ENCODE assay signal across 16 cellular contexts in genomic region chr6:13274707-13275434, GRCh38. TPM values are rescaled to one million over a fixed set of nuclear protein-coding genes. Genes with fewer than 3 reads are reported as not detected.
DNase-seq lines count a peak whose midpoint lies in the region; ATAC-seq, FAIRE-seq and TF ChIP-seq lines count a peak whose summit lies in the region.
"Had no signal": no experiment of that assay in that cellular context is flagged by ENCODE, and none has a peak within 500 bp of the region (broad histone marks: within the 10 kb centered on the region; RNA-seq: fewer than 3 reads in every experiment).

No MANE protein-coding gene starts in this region.

- H3K9me3 Mint-ChIP-seq in CD14-positive monocyte (peaks cover 0 to 2% (median 0%) of the 10 kb centered on the region in 7 donors), activated B cell treated with CpG ODN at 0.5 μM for 24 hours (no peaks in the 10 kb centered on the region), naive B cell (no peaks in the 10 kb centered on the region)

- peak overlapping the region; percentile 80 for H3K4me3 ChIP-seq in GM12865 (ENCODE audit: low read depth, low read length)
- H3K4me3 ChIP-seq: prostate gland had no signal

- POLR2A ChIA-PET in activated B cell treated with CpG ODN at 0.5 μM for 24 hours (lab: Charles Lee): interaction anchor here (0.5 to 7.3 kb wide), 14 partner anchors 10 to 340 kb away, joined by 3 to 101 read pairs (median 8); partner anchors contain the start of genes NOL7, SIRT5 and TBC1D7

- H3K27me3 Mint-ChIP-seq in CD14-positive monocyte (ENCODE audit: low read depth in 3 of 3): peaks cover 0 to 2% (median 0%) of the 10 kb centered on the region in 3 donors
- H3K27me3 Mint-ChIP-seq in activated B cell treated with CpG ODN at 0.5 μM for 24 hours: no peaks in the 10 kb centered on the region
- no peaks in the 10 kb centered on the region for H3K27me3 Mint-ChIP-seq in naive B cell
- H3K27me3 Mint-ChIP-seq: activated naive CD8-positive, alpha-beta T cell had no signal

- no peak for TF ChIP-seq CTCF in CD14-positive monocyte (IDR thresholded peaks at IDR 0.05)
- TF ChIP-seq CTCF in GM12865 (IDR thresholded peaks at IDR 0.05; ENCODE audit: insufficient read depth, low read depth, low read length, missing control alignments): no peak
- TF ChIP-seq CTCF in activated B cell treated with CpG ODN at 0.5 μM for 24 hours (IDR thresholded peaks at IDR 0.05): no peak

- ATAC-seq in activated B cell treated with CpG ODN at 0.5 μM for 24 hours (ENCODE audit: low read depth) (no peak), naive B cell (ENCODE audit: low read depth in 2 of 2) (no peak), left cardiac atrium (no peak), HG03354 (IDR thresholded peaks at IDR 0.05; ENCODE audit: poor library complexity, severe bottlenecking, unreplicated experiment) (no peak)

- no peak for DNase-seq in CD14-positive monocyte (ENCODE audit: low spot score)
- no peak for DNase-seq in GM12865 (ENCODE audit: low read depth)
- peak; percentile 19 for DNase-seq in activated B cell treated with CpG ODN at 0.5 μM for 24 hours
- no peak for DNase-seq in naive B cell
- DNase-seq in DMS153 treated with DMSO at 0.1 percent for 48 hours (lab: John Stamatoyannopoulos, UW; ENCODE audit: unreplicated experiment): no peak
- DNase-seq in GM19239 (ENCODE audit: insufficient read length, low spot score): no peak
- no peak for DNase-seq in left cardiac atrium
- DNase-seq: DMS153; effector CD4-positive, alpha-beta T cell; NCI-H2029 treated with DMSO at 0.1 percent for 48 hours; NCI-H526; SK-N-SH; stimulated activated CD4-positive, alpha-beta T cell treated with anti-CD3 and anti-CD28 coated beads, Interleukin-12 subunit alpha, Interleukin-12 subunit beta, amount 100 ng/mL, for 4 hours had no signal

- no peak for FAIRE-seq in GM19239 (lab: Jason Lieb, UNC)

- peaks cover 61% of the 10 kb centered on the region for H3K4me1 Mint-ChIP-seq in CD14-positive monocyte
- peaks cover 78% of the 10 kb centered on the region for H3K4me1 Mint-ChIP-seq in activated B cell treated with CpG ODN at 0.5 μM for 24 hours
- peaks cover 61 to 77% (median 64%) of the 10 kb centered on the region in 3 donors for H3K4me1 Mint-ChIP-seq in naive B cell

- H3K36me3 Mint-ChIP-seq in CD14-positive monocyte (peaks cover 25 to 31% of the 10 kb centered on the region in 2 donors), activated B cell treated with CpG ODN at 0.5 μM for 24 hours (ENCODE audit: low read depth) (peaks cover 62% of the 10 kb centered on the region), naive B cell (peaks cover 10 to 15% of the 10 kb centered on the region in 2 donors)

- CTCF ChIA-PET in activated B cell treated with CpG ODN at 0.5 μM for 24 hours (lab: Charles Lee): interaction anchor here (0.8 to 2.5 kb wide), 8 partner anchors 10 to 80 kb away, joined by 3 to 23 read pairs (median 3); partner anchors contain the start of gene TBC1D7

- intact Hi-C loops in CD14-positive monocyte (cut with micrococcal nuclease) (loop anchor here in 1 of 2 donors (5.0 kb wide), 1 partner anchor 52 kb away; the partner anchor contains the start of gene TBC1D7), activated B cell treated with CpG ODN at 0.5 μM for 24 hours (cut with micrococcal nuclease) (loop anchor here (1.0 to 10.0 kb wide), 4 partner anchors 11 to 820 kb away; no protein-coding TSS in a partner anchor), left cardiac atrium (cut with DNase I) (no loop called here)

- H3K27ac Mint-ChIP-seq in CD14-positive monocyte: peak overlapping the region; percentile 92 to 99 (median 99)
- H3K27ac Mint-ChIP-seq in activated B cell treated with CpG ODN at 0.5 μM for 24 hours: peak overlapping the region; percentile 96
- peak overlapping the region; percentile 97 to 100 (median 99) for H3K27ac Mint-ChIP-seq in naive B cell

- peak overlapping the region; percentile 93 to 94 for H3K4me3 Mint-ChIP-seq in CD14-positive monocyte
- peak overlapping the region; percentile 95 for H3K4me3 Mint-ChIP-seq in activated B cell treated with CpG ODN at 0.5 μM for 24 hours
- peak overlapping the region; percentile 84 to 100 (median 98) for H3K4me3 Mint-ChIP-seq in naive B cell

RNA-seq across cellular contexts. Expression of gene TBC1D7, which starts 53.5 kb away (rescaled TPM):
- polyA plus RNA-seq in CD14-positive monocyte (10 to 100 TPM; 34.3 TPM), naive B cell (ENCODE audit: low read depth in 6 of 6) (10 to 100 TPM; 21.9 to 50.4 (median 26.7) TPM)
- total RNA-seq in activated B cell treated with CpG ODN at 0.5 μM for 24 hours (17.3 and 18.5 TPM in 2 replicates), left cardiac atrium (10 to 100 TPM; 21.6 to 36.3 TPM)
